1 cellular context compared by ENCODE assay signal in the genomic region with DNA sequence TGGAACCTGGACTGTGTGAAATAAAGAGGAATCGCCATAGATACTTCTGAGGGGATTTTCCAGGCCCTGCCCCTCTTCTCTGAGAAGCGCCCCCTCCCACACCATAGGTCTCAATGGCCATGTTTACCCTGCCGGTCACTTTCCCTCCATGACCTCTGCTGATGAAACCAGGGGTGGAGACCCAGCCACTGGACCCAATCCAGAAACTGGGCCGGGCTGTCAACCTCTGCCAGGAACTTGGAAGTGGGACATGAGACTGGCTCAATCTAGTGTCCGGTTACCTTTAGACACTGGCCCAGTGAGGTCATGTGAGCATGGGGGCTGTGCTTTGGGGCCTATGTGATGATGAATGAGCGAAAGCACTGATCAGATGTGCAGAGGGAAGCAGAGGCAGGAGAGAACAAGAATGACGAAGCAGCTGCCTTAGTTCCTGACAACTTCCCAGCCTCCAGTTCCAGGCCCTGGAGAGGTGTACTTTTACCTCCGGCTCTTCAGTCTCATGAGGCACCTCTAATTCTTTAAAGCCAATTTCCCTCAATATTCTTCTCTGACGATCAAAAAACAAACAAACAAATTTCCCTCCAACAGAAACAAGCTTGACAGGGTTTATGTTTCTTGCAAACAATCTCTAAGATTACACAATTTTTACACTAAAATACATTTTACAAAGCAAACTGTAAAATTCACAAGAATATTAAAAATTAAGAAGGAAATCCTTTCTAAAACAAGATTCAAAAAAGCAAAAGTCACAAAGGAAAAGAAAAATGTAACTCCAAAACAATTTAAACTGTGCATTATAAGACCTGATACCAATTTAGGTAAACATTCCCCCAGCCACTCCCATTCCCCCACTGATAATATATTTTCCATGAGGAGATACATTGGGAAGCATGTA.
TF ChIP-seq lines count a peak whose summit lies in the region.

No MANE protein-coding gene starts in this region.

TF ChIP-seq in K562, 482 proteins besides CTCF, POLR2A, EP300 and RAD21 (continued from another document and continues in another):
- TF ChIP-seq BRF2 (IDR thresholded peaks at IDR 0.05; ENCODE audit: borderline replicate concordance, insufficient read depth, insufficient read length) (no peak), RNF2 (IDR thresholded peaks at IDR 0.05) (peak; percentile 77; the same call in 1 of the 2 replicates), ZSCAN32 (CRISPR knock-in tag; IDR thresholded peaks at IDR 0.05) (no peak), XRCC4 (IDR thresholded peaks at IDR 0.05; ENCODE audit: extremely low read depth, insufficient read depth, insufficient read length) (no peak), SETDB1 (IDR thresholded peaks at IDR 0.05; ENCODE audit: low read length) (peak; percentile 80), CHD7 (IDR thresholded peaks at IDR 0.05; ENCODE audit: low read depth, low read length) (no peak), CBX5 (IDR thresholded peaks at IDR 0.05; ENCODE audit: borderline replicate concordance, low read depth) (no peak), GMEB1 (CRISPR knock-in tag; IDR thresholded peaks at IDR 0.05) (0 out of 2 replicates have a peak, but pooled peaks have one; percentile 5), SIX5 (IDR thresholded peaks at IDR 0.05; ENCODE audit: borderline replicate concordance in 1 of 2, insufficient read depth in 1 of 2, low read depth in 1 of 2, low read length in 2 of 2) (no peak; a peak in 1 of 4 replicates), PRPF4 (IDR thresholded peaks at IDR 0.05; ENCODE audit: insufficient read depth, low read depth, low read length, poor library complexity, severe bottlenecking) (no peak), ZNF57 (CRISPR knock-in tag; IDR thresholded peaks at IDR 0.05) (no peak), TBL1XR1 (IDR thresholded peaks at IDR 0.05; ENCODE audit: low read length in 2 of 2) (no peak; a peak in 1 of 4 replicates), TAF15 (IDR thresholded peaks at IDR 0.05; ENCODE audit: low read depth, low read length) (no peak), FUS (optimal IDR thresholded peaks at IDR 0.05; ENCODE audit: low read depth, low read length) (no peak), ILF3 (IDR thresholded peaks at IDR 0.05; ENCODE audit: borderline replicate concordance) (no peak), ADNP (tag; IDR thresholded peaks at IDR 0.05) (no peak), ZNF232 (CRISPR knock-in tag; IDR thresholded peaks at IDR 0.05) (no peak), GABPB2 (CRISPR knock-in tag; conservative IDR thresholded peaks at IDR 0.05) (no peak), ZNF274 (IDR thresholded peaks at IDR 0.05; ENCODE audit: borderline replicate concordance, low read depth, low read length) (no peak), STAT5B (CRISPR knock-in tag; IDR thresholded peaks at IDR 0.05) (no peak), CEBPZ (IDR thresholded peaks at IDR 0.05; ENCODE audit: borderline replicate concordance, low read depth, low read length) (no peak), MAFF (IDR thresholded peaks at IDR 0.05; ENCODE audit: low read length) (peak; percentile 17; the same call in 1 of the 2 replicates)
- TF ChIP-seq, protein P1, sequence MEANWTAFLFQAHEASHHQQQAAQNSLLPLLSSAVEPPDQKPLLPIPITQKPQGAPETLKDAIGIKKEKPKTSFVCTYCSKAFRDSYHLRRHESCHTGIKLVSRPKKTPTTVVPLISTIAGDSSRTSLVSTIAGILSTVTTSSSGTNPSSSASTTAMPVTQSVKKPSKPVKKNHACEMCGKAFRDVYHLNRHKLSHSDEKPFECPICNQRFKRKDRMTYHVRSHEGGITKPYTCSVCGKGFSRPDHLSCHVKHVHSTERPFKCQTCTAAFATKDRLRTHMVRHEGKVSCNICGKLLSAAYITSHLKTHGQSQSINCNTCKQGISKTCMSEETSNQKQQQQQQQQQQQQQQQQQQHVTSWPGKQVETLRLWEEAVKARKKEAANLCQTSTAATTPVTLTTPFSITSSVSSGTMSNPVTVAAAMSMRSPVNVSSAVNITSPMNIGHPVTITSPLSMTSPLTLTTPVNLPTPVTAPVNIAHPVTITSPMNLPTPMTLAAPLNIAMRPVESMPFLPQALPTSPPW (CRISPR knock-in tag; IDR thresholded peaks at IDR 0.05), result peak; percentile 75
- TF ChIP-seq, protein P2, sequence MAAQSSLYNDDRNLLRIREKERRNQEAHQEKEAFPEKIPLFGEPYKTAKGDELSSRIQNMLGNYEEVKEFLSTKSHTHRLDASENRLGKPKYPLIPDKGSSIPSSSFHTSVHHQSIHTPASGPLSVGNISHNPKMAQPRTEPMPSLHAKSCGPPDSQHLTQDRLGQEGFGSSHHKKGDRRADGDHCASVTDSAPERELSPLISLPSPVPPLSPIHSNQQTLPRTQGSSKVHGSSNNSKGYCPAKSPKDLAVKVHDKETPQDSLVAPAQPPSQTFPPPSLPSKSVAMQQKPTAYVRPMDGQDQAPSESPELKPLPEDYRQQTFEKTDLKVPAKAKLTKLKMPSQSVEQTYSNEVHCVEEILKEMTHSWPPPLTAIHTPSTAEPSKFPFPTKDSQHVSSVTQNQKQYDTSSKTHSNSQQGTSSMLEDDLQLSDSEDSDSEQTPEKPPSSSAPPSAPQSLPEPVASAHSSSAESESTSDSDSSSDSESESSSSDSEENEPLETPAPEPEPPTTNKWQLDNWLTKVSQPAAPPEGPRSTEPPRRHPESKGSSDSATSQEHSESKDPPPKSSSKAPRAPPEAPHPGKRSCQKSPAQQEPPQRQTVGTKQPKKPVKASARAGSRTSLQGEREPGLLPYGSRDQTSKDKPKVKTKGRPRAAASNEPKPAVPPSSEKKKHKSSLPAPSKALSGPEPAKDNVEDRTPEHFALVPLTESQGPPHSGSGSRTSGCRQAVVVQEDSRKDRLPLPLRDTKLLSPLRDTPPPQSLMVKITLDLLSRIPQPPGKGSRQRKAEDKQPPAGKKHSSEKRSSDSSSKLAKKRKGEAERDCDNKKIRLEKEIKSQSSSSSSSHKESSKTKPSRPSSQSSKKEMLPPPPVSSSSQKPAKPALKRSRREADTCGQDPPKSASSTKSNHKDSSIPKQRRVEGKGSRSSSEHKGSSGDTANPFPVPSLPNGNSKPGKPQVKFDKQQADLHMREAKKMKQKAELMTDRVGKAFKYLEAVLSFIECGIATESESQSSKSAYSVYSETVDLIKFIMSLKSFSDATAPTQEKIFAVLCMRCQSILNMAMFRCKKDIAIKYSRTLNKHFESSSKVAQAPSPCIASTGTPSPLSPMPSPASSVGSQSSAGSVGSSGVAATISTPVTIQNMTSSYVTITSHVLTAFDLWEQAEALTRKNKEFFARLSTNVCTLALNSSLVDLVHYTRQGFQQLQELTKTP (IDR thresholded peaks at IDR 0.05; ENCODE audit: low read depth in 1 of 2, partially characterized antibody in 2 of 2), result peak in 1 of 2 experiments; percentile 32
